ENCODE assay signal across 25 cellular contexts in genomic region chr5:43620944-43621505, GRCh38. TPM values are rescaled to one million over a fixed set of nuclear protein-coding genes. Genes with fewer than 3 reads are reported as not detected.
DNase-seq lines count a peak whose midpoint lies in the region; ATAC-seq and TF ChIP-seq lines count a peak whose summit lies in the region.
"Had no signal": no experiment of that assay in that cellular context is flagged by ENCODE, and none has a peak within 500 bp of the region (broad histone marks: within the 10 kb centered on the region; RNA-seq: fewer than 3 reads in every experiment).

No MANE protein-coding gene starts in this region.

- no peaks in the 10 kb centered on the region for H3K9me3 Mint-ChIP-seq in effector memory CD8-positive, alpha-beta T cell
- no peaks in the 10 kb centered on the region for H3K9me3 Mint-ChIP-seq in stimulated activated effector memory CD8-positive, alpha-beta T cell treated with anti-CD3 and anti-CD28 coated beads, Interleukin-12 subunit alpha, Interleukin-12 subunit beta, amount 100 ng/mL, for 72 hours
- H3K9me3 Mint-ChIP-seq: GM23338 had no signal

- peaks cover 0 to 9% (median 1%) of the 10 kb centered on the region in 4 donors for H3K36me3 ChIP-seq in liver (ENCODE audit: control insufficient read depth in 4 of 4, insufficient read depth in 3 of 4, low read depth in 1 of 4, low read length in 3 of 4)

- no peaks in the 10 kb centered on the region for H3K9me3 ChIP-seq in liver (ENCODE audit: control insufficient read depth in 4 of 4, low read length in 3 of 4)
- H3K9me3 ChIP-seq: A549, BE2C, HAP-1, SJCRH30 had no signal

- TF ChIP-seq RAD21 in Ishikawa (IDR thresholded peaks at IDR 0.05; ENCODE audit: low read depth): no peak
- TF ChIP-seq RAD21 in liver (IDR thresholded peaks at IDR 0.05): no peak

- no peak for DNase-seq in effector memory CD8-positive, alpha-beta T cell
- DNase-seq in stimulated activated effector memory CD8-positive, alpha-beta T cell treated with anti-CD3 and anti-CD28 coated beads, Interleukin-12 subunit alpha, Interleukin-12 subunit beta, amount 100 ng/mL, for 72 hours (ENCODE audit: low spot score in 2 of 2): no peak
- no peak for DNase-seq in kidney glomerular epithelial cell (lab: John Stamatoyannopoulos, UW)
- no peak for DNase-seq in activated CD4-positive, alpha-beta T cell treated with anti-CD3 and anti-CD28 coated beads for 48 hours
- no peak for DNase-seq in HuH-7.5 (ENCODE audit: low spot score)
- DNase-seq in activated naive CD4-positive, alpha-beta T cell treated with anti-CD3 and anti-CD28 coated beads, Interleukin-2, amount 50 U/mL, for 16 hours: no peak
- DNase-seq: BE2C, DMS53, GDM1, MV-4-11, NCI-H1105 treated with DMSO at 0.1 percent for 48 hours, NCI-H1694, NCI-H2081, NCI-H2171, NCI-H345, NCI-H524 treated with DMSO at 0.1 percent for 48 hours, NCI-H82, SJCRH30 had no signal

- H3K4me3 Mint-ChIP-seq in effector memory CD8-positive, alpha-beta T cell: no peak overlapping the region
- no peak overlapping the region for H3K4me3 Mint-ChIP-seq in stimulated activated effector memory CD8-positive, alpha-beta T cell treated with anti-CD3 and anti-CD28 coated beads, Interleukin-12 subunit alpha, Interleukin-12 subunit beta, amount 100 ng/mL, for 72 hours
- H3K4me3 Mint-ChIP-seq: GM23338 had no signal

- no peak overlapping the region for H3K9ac ChIP-seq in liver (ENCODE audit: low read depth in 1 of 2, low read length in 2 of 2)
- H3K9ac ChIP-seq: KMS-11 had no signal

- 87% methylated on average over 4 of the region's 4 CpGs for WGBS in liver

- peaks cover 13 to 35% (median 20%) of the 10 kb centered on the region in 4 donors for H3K4me1 ChIP-seq in liver (ENCODE audit: control insufficient read depth in 4 of 4, insufficient read depth in 4 of 4, low read length in 3 of 4)
- H3K4me1 ChIP-seq: A549, BE2C, HAP-1, SJCRH30 had no signal

- H3K27ac ChIP-seq in liver (ENCODE audit: low read depth in 1 of 2, low read length in 2 of 2): peak overlapping the region; percentile 90 to 95
- H3K27ac ChIP-seq: A549, KMS-11, SJCRH30 had no signal

- no peak overlapping the region for H3K4me3 ChIP-seq in liver (ENCODE audit: low read depth in 1 of 3, low read length in 3 of 3)
- H3K4me3 ChIP-seq: A549, GM23338, HAP-1, SJCRH30 had no signal

- no peak for TF ChIP-seq CTCF in liver (IDR thresholded peaks at IDR 0.05; ENCODE audit: low read depth, low read length, missing input control)

- no peaks in the 10 kb centered on the region for H3K27me3 Mint-ChIP-seq in effector memory CD8-positive, alpha-beta T cell

- ATAC-seq in effector memory CD8-positive, alpha-beta T cell (replicated peaks): no peak
- ATAC-seq in stimulated activated effector memory CD8-positive, alpha-beta T cell treated with anti-CD3 and anti-CD28 coated beads, Interleukin-12 subunit alpha, Interleukin-12 subunit beta, amount 100 ng/mL, for 72 hours: no peak
- ATAC-seq: A549, GM23338, Panc1 had no signal

- H3K4me1 Mint-ChIP-seq in effector memory CD8-positive, alpha-beta T cell (ENCODE audit: low read depth in 2 of 2): peaks cover 9 to 17% of the 10 kb centered on the region in 2 donors
- peaks cover 8% of the 10 kb centered on the region for H3K4me1 Mint-ChIP-seq in stimulated activated effector memory CD8-positive, alpha-beta T cell treated with anti-CD3 and anti-CD28 coated beads, Interleukin-12 subunit alpha, Interleukin-12 subunit beta, amount 100 ng/mL, for 72 hours

- TF ChIP-seq EP300 in Ishikawa (IDR thresholded peaks at IDR 0.05; ENCODE audit: borderline replicate concordance): no peak

- peak overlapping the region; percentile 42 to 44 for H3K27ac Mint-ChIP-seq in effector memory CD8-positive, alpha-beta T cell
- H3K27ac Mint-ChIP-seq in stimulated activated effector memory CD8-positive, alpha-beta T cell treated with anti-CD3 and anti-CD28 coated beads, Interleukin-12 subunit alpha, Interleukin-12 subunit beta, amount 100 ng/mL, for 72 hours: peak overlapping the region; percentile 3
- H3K27ac Mint-ChIP-seq: GM23338 had no signal

- no peaks in the 10 kb centered on the region for H3K27me3 ChIP-seq in liver (ENCODE audit: control insufficient read depth in 4 of 4, insufficient read depth in 4 of 4, low read length in 3 of 4)
- H3K27me3 ChIP-seq: BE2C, SJCRH30 had no signal

- H3K36me3 Mint-ChIP-seq in effector memory CD8-positive, alpha-beta T cell (ENCODE audit: insufficient read depth): peaks cover 25% of the 10 kb centered on the region
- H3K36me3 Mint-ChIP-seq in stimulated activated effector memory CD8-positive, alpha-beta T cell treated with anti-CD3 and anti-CD28 coated beads, Interleukin-12 subunit alpha, Interleukin-12 subunit beta, amount 100 ng/mL, for 72 hours: peaks cover 62% of the 10 kb centered on the region

TF ChIP-seq in Ishikawa, 13 proteins besides CTCF, POLR2A, EP300 and RAD21:
- TF ChIP-seq USF1 (IDR thresholded peaks at IDR 0.05): no peak
- TF ChIP-seq CEBPB (IDR thresholded peaks at IDR 0.05): 0 out of 2 replicates have a peak, but pooled peaks have one; percentile 20
- TF ChIP-seq YY1 (IDR thresholded peaks at IDR 0.05; ENCODE audit: low read depth): no peak
- no peak for TF ChIP-seq REST (IDR thresholded peaks at IDR 0.05; ENCODE audit: low read depth)
- no peak for TF ChIP-seq NFIC (IDR thresholded peaks at IDR 0.05)
- no peak for TF ChIP-seq TAF1 (IDR thresholded peaks at IDR 0.05; ENCODE audit: low read depth)

TF ChIP-seq in liver, 16 proteins besides CTCF, POLR2A, EP300 and RAD21:
- TF ChIP-seq ATF3 (IDR thresholded peaks at IDR 0.05): no peak
- TF ChIP-seq GABPA (IDR thresholded peaks at IDR 0.05 in 1 of 2, conservative IDR thresholded peaks at IDR 0.05 in 1 of 2): no peak
- no peak for TF ChIP-seq RXRA (IDR thresholded peaks at IDR 0.05)
- TF ChIP-seq FOXA1 (IDR thresholded peaks at IDR 0.05): no peak
- no peak for TF ChIP-seq MAX (IDR thresholded peaks at IDR 0.05)
- no peak for TF ChIP-seq EGR1 (IDR thresholded peaks at IDR 0.05; ENCODE audit: low read depth in 2 of 2)
- no peak for TF ChIP-seq TAF1 (conservative IDR thresholded peaks at IDR 0.05)

RNA-seq across cellular contexts. Expression of gene NNT, which starts 18.0 kb away (rescaled TPM):
- 100 to 1,000 TPM in 1 of 2 donors, 10 to 100 TPM in 1; 45.4 to 154 TPM for total RNA-seq in liver
- polyA plus RNA-seq in liver: 100 to 1,000 TPM in 1 of 2 donors, 10 to 100 TPM in 1; 68.3 to 110 TPM
